ENCODE assay signal across 1 cellular context in the genomic region with DNA sequence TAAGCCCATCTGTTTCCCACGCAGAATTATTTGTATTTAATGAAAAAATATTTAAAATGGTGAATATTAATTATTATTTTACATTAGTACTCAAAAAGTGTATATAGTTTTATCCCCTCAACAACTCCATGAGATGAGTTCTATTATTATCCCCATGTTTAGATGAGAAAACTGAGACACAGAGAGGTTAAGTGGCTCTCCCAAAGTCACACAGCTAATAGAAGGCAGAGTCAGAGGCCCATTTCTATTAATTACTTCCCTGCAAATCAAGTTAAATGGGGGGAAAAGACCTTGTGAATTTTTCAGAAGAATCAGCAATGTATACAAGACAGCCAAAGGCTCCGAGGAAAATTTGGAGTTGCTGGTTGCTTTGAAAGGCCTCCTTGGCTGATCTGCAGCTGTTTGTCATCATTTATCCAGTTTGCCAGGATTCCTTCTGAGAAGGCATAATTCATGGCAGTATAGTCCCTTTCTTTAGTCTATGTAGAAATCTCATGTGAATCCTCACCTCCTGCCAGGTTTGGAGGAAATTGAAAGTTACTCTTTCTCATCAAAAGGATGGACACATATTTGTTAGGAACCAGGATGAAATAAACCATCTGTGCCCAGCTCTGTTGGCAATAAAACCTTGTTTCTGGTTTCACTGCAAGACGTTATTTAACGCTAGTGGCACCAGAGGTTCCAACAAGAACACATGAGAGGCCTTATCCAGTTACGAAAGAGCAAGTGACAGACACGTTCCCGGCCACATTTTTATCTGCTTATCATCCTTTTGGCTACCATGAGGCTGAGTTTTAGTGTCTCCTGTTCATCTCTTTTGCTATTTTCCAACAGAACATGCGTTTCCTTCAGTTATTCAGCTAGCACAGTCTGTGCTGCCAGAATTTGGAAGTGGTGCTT.
TF ChIP-seq lines count a peak whose summit lies in the region.

No MANE protein-coding gene starts in this region.

TF ChIP-seq in K562, 482 proteins besides CTCF, POLR2A, EP300 and RAD21 (continued from another document and continues in another):
- TF ChIP-seq, protein P1, sequence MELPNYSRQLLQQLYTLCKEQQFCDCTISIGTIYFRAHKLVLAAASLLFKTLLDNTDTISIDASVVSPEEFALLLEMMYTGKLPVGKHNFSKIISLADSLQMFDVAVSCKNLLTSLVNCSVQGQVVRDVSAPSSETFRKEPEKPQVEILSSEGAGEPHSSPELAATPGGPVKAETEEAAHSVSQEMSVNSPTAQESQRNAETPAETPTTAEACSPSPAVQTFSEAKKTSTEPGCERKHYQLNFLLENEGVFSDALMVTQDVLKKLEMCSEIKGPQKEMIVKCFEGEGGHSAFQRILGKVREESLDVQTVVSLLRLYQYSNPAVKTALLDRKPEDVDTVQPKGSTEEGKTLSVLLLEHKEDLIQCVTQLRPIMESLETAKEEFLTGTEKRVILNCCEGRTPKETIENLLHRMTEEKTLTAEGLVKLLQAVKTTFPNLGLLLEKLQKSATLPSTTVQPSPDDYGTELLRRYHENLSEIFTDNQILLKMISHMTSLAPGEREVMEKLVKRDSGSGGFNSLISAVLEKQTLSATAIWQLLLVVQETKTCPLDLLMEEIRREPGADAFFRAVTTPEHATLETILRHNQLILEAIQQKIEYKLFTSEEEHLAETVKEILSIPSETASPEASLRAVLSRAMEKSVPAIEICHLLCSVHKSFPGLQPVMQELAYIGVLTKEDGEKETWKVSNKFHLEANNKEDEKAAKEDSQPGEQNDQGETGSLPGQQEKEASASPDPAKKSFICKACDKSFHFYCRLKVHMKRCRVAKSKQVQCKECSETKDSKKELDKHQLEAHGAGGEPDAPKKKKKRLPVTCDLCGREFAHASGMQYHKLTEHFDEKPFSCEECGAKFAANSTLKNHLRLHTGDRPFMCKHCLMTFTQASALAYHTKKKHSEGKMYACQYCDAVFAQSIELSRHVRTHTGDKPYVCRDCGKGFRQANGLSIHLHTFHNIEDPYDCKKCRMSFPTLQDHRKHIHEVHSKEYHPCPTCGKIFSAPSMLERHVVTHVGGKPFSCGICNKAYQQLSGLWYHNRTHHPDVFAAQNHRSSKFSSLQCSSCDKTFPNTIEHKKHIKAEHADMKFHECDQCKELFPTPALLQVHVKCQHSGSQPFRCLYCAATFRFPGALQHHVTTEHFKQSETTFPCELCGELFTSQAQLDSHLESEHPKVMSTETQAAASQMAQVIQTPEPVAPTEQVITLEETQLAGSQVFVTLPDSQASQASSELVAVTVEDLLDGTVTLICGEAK (IDR thresholded peaks at IDR 0.05): 0 out of 2 replicates have a peak, but pooled peaks have one; percentile 16
- TF ChIP-seq, protein P1 (CRISPR knock-in tag; IDR thresholded peaks at IDR 0.05): no peak
- TF ChIP-seq BCOR (IDR thresholded peaks at IDR 0.05) (peak; percentile 21; the same call in 1 of the 2 replicates), TAF1 (IDR thresholded peaks at IDR 0.05; ENCODE audit: control insufficient read depth, extremely low read depth, insufficient read depth, low read length, severe bottlenecking) (no peak), ATF1 (CRISPR knock-in tag; IDR thresholded peaks at IDR 0.05) (no peak), ATF1 (tag; IDR thresholded peaks at IDR 0.05) (peak; percentile 33; the same call in 1 of the 2 replicates), SOX6 (IDR thresholded peaks at IDR 0.05) (no peak), JUNB (CRISPR knock-in tag; conservative IDR thresholded peaks at IDR 0.05) (no peak), EP400 (IDR thresholded peaks at IDR 0.05) (0 out of 2 replicates have a peak, but pooled peaks have one; percentile 22), CEBPB (tag; IDR thresholded peaks at IDR 0.05) (peak; percentile 71), GTF2F1 (IDR thresholded peaks at IDR 0.05; ENCODE audit: low read depth, low read length) (no peak), DACH1 (IDR thresholded peaks at IDR 0.05; ENCODE audit: partially characterized antibody) (no peak), SMARCA4 (IDR thresholded peaks at IDR 0.05) (0 out of 2 replicates have a peak, but pooled peaks have one; percentile 25), TARDBP (IDR thresholded peaks at IDR 0.05) (no peak), MEIS2 (IDR thresholded peaks at IDR 0.05; ENCODE audit: partially characterized antibody) (peak; percentile 36), GATA2 (CRISPR knock-in tag; IDR thresholded peaks at IDR 0.05) (peak; percentile 43), SP1 (CRISPR knock-in tag; IDR thresholded peaks at IDR 0.05) (no peak), ZFP36 (IDR thresholded peaks at IDR 0.05; ENCODE audit: low read depth, low read length, partially characterized antibody) (peak; percentile 75), ZNF766 (CRISPR knock-in tag; conservative IDR thresholded peaks at IDR 0.05) (0 out of 2 replicates have a peak, but pooled peaks have one; percentile 24), NR2C1 (IDR thresholded peaks at IDR 0.05) (no peak), NR2C1 (tag; IDR thresholded peaks at IDR 0.05) (no peak), DLX4 (CRISPR knock-in tag; IDR thresholded peaks at IDR 0.05) (no peak), FOXA3 (CRISPR knock-in tag; conservative IDR thresholded peaks at IDR 0.05 in 1 of 2, IDR thresholded peaks at IDR 0.05 in 1 of 2) (no peak), CEBPG (CRISPR knock-in tag; IDR thresholded peaks at IDR 0.05) (no peak), CEBPG (tag; conservative IDR thresholded peaks at IDR 0.05 in 1 of 2, IDR thresholded peaks at IDR 0.05 in 1 of 2) (peak in 1 of 2 experiments; percentile 0; a peak in 1 of 4 replicates), NELFE (IDR thresholded peaks at IDR 0.05; ENCODE audit: insufficient read depth, insufficient read length) (no peak), SMC3 (conservative IDR thresholded peaks at IDR 0.05; ENCODE audit: insufficient read depth, low read depth, low read length) (0 out of 2 replicates have a peak, but pooled peaks have one; percentile 5), L3MBTL2 (IDR thresholded peaks at IDR 0.05) (0 out of 2 replicates have a peak, but pooled peaks have one; percentile 24), MYC (IDR thresholded peaks at IDR 0.05; ENCODE audit: low read depth, low read length) (0 out of 2 replicates have a peak, but pooled peaks have one; percentile 37), MYC (CRISPR knock-in tag; IDR thresholded peaks at IDR 0.05; ENCODE audit: borderline replicate concordance, low read depth) (no peak), YBX1 (IDR thresholded peaks at IDR 0.05) (no peak), RBM25 (IDR thresholded peaks at IDR 0.05; ENCODE audit: low read depth, low read length, severe bottlenecking) (peak; percentile 92), ZBTB8A (IDR thresholded peaks at IDR 0.05; ENCODE audit: partially characterized antibody) (no peak), DNMT1 (IDR thresholded peaks at IDR 0.05) (no peak), BHLHE40 (IDR thresholded peaks at IDR 0.05; ENCODE audit: low read length) (peak; percentile 65), ARID4B (CRISPR knock-in tag; IDR thresholded peaks at IDR 0.05) (no peak), ETS2 (tag; IDR thresholded peaks at IDR 0.05; ENCODE audit: borderline replicate concordance, poor library complexity, severe bottlenecking) (no peak)
- TF ChIP-seq, protein P2, sequence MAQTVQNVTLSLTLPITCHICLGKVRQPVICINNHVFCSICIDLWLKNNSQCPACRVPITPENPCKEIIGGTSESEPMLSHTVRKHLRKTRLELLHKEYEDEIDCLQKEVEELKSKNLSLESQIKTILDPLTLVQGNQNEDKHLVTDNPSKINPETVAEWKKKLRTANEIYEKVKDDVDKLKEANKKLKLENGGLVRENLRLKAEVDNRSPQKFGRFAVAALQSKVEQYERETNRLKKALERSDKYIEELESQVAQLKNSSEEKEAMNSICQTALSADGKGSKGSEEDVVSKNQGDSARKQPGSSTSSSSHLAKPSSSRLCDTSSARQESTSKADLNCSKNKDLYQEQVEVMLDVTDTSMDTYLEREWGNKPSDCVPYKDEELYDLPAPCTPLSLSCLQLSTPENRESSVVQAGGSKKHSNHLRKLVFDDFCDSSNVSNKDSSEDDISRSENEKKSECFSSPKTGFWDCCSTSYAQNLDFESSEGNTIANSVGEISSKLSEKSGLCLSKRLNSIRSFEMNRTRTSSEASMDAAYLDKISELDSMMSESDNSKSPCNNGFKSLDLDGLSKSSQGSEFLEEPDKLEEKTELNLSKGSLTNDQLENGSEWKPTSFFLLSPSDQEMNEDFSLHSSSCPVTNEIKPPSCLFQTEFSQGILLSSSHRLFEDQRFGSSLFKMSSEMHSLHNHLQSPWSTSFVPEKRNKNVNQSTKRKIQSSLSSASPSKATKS (CRISPR knock-in tag; IDR thresholded peaks at IDR 0.05): no peak
